Comparison of ENCODE assay signal across 1 cellular context in the genomic region with DNA sequence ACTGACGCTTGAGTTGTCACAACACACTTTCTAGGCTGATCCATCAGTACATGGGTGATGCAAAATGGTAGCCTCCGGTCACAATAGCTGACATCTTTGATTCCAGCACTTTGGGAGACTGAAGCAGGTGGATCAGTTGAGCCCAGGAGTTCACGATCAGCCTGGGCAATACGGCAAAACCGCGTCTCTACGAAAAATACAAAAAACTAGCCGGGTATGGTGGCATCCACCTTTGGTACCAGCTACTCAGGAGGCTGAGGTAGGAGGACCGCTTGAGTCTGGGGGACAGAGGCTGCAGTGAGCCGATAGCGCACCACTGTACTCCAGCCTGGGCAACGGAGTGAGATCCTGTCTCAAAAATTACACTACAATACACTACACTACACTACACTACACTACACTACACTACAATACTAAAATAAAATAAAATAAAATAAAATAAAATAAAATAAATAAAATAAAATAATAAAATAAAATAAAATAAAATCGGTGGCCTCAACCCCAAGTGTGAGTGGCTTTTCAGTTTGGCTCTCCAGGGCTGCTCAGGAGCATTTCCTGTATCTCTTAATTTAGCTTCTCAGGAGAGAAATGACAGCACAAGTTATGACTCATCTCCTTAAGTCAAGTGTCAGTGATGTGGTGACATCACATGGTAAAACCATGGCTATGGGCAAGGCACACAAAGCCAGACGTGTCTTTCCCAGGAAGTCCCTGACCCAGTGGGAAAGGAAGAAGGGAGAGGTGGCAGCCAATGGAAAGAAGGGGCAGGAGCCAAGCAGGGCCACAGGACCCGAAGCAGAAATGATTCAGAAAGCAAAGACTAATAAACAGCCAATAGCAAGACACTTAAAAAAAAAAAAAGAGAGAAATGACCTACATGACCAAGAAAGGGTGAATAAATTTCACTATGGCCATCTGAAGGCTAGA.
A peak's percentile ranks its signal among the peaks of the same experiment; 100 is the strongest.
TF ChIP-seq lines count a peak whose summit lies in the region.

No MANE protein-coding gene starts in this region.

TF ChIP-seq in GM12878, 131 proteins besides CTCF, POLR2A, EP300 and RAD21 (continued from another document and continues in another):
- TF ChIP-seq CUX1 (IDR thresholded peaks at IDR 0.05; ENCODE audit: insufficient replicate concordance, low read depth, low read length) (no peak), ASH2L (IDR thresholded peaks at IDR 0.05; ENCODE audit: borderline replicate concordance, low read depth) (no peak), YY1 (IDR thresholded peaks at IDR 0.05; ENCODE audit: low read depth, low read length) (no peak), IKZF2 (IDR thresholded peaks at IDR 0.05) (peak; percentile 96), PKNOX1 (IDR thresholded peaks at IDR 0.05) (peak; percentile 81), RB1 (IDR thresholded peaks at IDR 0.05; ENCODE audit: borderline replicate concordance) (no peak), BMI1 (IDR thresholded peaks at IDR 0.05; ENCODE audit: borderline replicate concordance) (no peak), SIN3A (IDR thresholded peaks at IDR 0.05; ENCODE audit: low read depth, low read length) (no peak), SKIL (IDR thresholded peaks at IDR 0.05; ENCODE audit: low read depth, poor library complexity, severe bottlenecking) (peak; percentile 43), PRDM15 (CRISPR knock-in tag; IDR thresholded peaks at IDR 0.05) (no peak), POLR2AphosphoS5 (IDR thresholded peaks at IDR 0.05; ENCODE audit: low read length) (no peak), TCF7 (IDR thresholded peaks at IDR 0.05; ENCODE audit: borderline replicate concordance) (no peak; the same call in 1 of the 2 replicates), SUZ12 (IDR thresholded peaks at IDR 0.05; ENCODE audit: unreplicated experiment) (no peak), SREBF1 (IDR thresholded peaks at IDR 0.05; ENCODE audit: low read length) (no peak), DPF2 (IDR thresholded peaks at IDR 0.05) (peak; percentile 55; the same call in 1 of the 2 replicates), SP1 (IDR thresholded peaks at IDR 0.05; ENCODE audit: low read depth, low read length) (no peak), POU2F2 (IDR thresholded peaks at IDR 0.05; ENCODE audit: borderline replicate concordance, low read depth, low read length) (no peak), NFXL1 (IDR thresholded peaks at IDR 0.05; ENCODE audit: borderline replicate concordance) (no peak), PAX5 (IDR thresholded peaks at IDR 0.05; ENCODE audit: borderline replicate concordance, low read depth, low read length) (no peak), PBX3 (IDR thresholded peaks at IDR 0.05; ENCODE audit: insufficient replicate concordance, low read depth, low read length) (peak; percentile 12), SRF (IDR thresholded peaks at IDR 0.05; ENCODE audit: low read depth in 2 of 2, low read length in 2 of 2) (no peak), EGR1 (IDR thresholded peaks at IDR 0.05; ENCODE audit: borderline replicate concordance in 1 of 2, low read depth in 2 of 2, low read length in 2 of 2) (no peak), MTA2 (IDR thresholded peaks at IDR 0.05; ENCODE audit: low read depth) (peak; percentile 67), ZNF384 (IDR thresholded peaks at IDR 0.05; ENCODE audit: borderline replicate concordance, low read depth, low read length) (peak; percentile 53), EZH2 (IDR thresholded peaks at IDR 0.05; ENCODE audit: borderline replicate concordance, control insufficient read depth, low read depth, low read length) (no peak), ELK1 (IDR thresholded peaks at IDR 0.05; ENCODE audit: low read depth, low read length) (no peak), SMC3 (IDR thresholded peaks at IDR 0.05; ENCODE audit: borderline replicate concordance, low read length) (no peak), RELB (IDR thresholded peaks at IDR 0.05; ENCODE audit: low read depth) (peak; percentile 89), IRF5 (IDR thresholded peaks at IDR 0.05; ENCODE audit: borderline replicate concordance) (no peak), ATF7 (IDR thresholded peaks at IDR 0.05; ENCODE audit: low read depth) (peak; percentile 96), IKZF1 (conservative IDR thresholded peaks at IDR 0.05) (peak; percentile 86), NR2C2 (IDR thresholded peaks at IDR 0.05; ENCODE audit: borderline replicate concordance, control insufficient read depth, insufficient read length, low read depth) (no peak), BRCA1 (IDR thresholded peaks at IDR 0.05; ENCODE audit: low read depth, low read length) (no peak), TCF12 (IDR thresholded peaks at IDR 0.05; ENCODE audit: low read depth, low read length) (no peak), RUNX3 (IDR thresholded peaks at IDR 0.05; ENCODE audit: low read length) (peak; percentile 80), ZNF24 (IDR thresholded peaks at IDR 0.05) (no peak), GABPA (IDR thresholded peaks at IDR 0.05; ENCODE audit: low read depth) (peak; percentile 48; the same call in 1 of the 2 replicates), CREM (IDR thresholded peaks at IDR 0.05; ENCODE audit: low read depth) (peak; percentile 89), GATAD2B (conservative IDR thresholded peaks at IDR 0.05; ENCODE audit: low read depth) (no peak)
